8 cellular contexts compared by ENCODE assay signal in genomic region chr12:131928765-131929529, GRCh38.
DNase-seq lines count a peak whose midpoint lies in the region; ATAC-seq and TF ChIP-seq lines count a peak whose summit lies in the region.

PUS1 (plus strand) TSS chr12:131929276; CDS start chr12:131929723, 447 bp downstream.

- peak; percentile 91 for TF ChIP-seq POLR2A in GM18951 (IDR thresholded peaks at IDR 0.05; ENCODE audit: extremely low read depth, insufficient read depth, insufficient read length)

- peak; percentile 61 for ATAC-seq in HG03175 (IDR thresholded peaks at IDR 0.05; ENCODE audit: unreplicated experiment)

- in situ Hi-C loops in GM18951 (cut with MboI; ENCODE audit: low sequenced_read_pairs, unreplicated experiment), result no loop called here

- peak within 1 kb of the TSS; percentile 73 for H3K27ac ChIP-seq in caudate nucleus (ENCODE audit: low read depth, low read length)

- DNase-seq in AG08395 (ENCODE audit: low spot score) (peak; percentile 99), NCI-H345 treated with DMSO at 0.1 percent for 48 hours (lab: John Stamatoyannopoulos, UW; ENCODE audit: unreplicated experiment) (peak; percentile 79), caudate nucleus (lab: John Stamatoyannopoulos, UW) (peak in 59 of 61 donors; percentile 36 to 96 (median 89)), iris pigment epithelial cell (ENCODE audit: low read depth) (peak; percentile 94)
- DNase-seq in activated CD4-positive, CD25-positive, alpha-beta regulatory T cell (lab: John Stamatoyannopoulos, UW), result peak; percentile 85 to 88 (median 88)
- peak; percentile 85 to 88 for DNase-seq in stimulated activated CD4-positive, alpha-beta T cell treated with anti-CD3 and anti-CD28 coated beads, Interleukin-12 subunit alpha, Interleukin-12 subunit beta, amount 100 ng/mL, for 24 hours (ENCODE audit: low read depth in 2 of 2)

Comparison
In these comparisons a context has a peak if more than half of its experiments do, and no peak if none do; other contexts are left out.
1. Peak in every context shown above with its lines: DNase-seq, ATAC-seq and H3K27ac ChIP-seq.